ENCODE assay signal across 1 cellular context in genomic region chr19:5406816-5407215, GRCh38.
TF ChIP-seq lines count a peak whose summit lies in the region.

No MANE protein-coding gene starts in this region.

TF ChIP-seq in HEK293, 187 proteins besides CTCF, POLR2A, EP300 and RAD21 (continued from another document):
- no peak for TF ChIP-seq PRDM1 (tag by site-specific recombination; IDR thresholded peaks at IDR 0.05)
- TF ChIP-seq ZBTB8A (tag by site-specific recombination; IDR thresholded peaks at IDR 0.05) = no peak
- no peak for TF ChIP-seq ZFP41 (tag by site-specific recombination; IDR thresholded peaks at IDR 0.05; ENCODE audit: borderline replicate concordance)
- peak; percentile 71; the same call in 1 of the 2 replicates for TF ChIP-seq EGR2 (tag by site-specific recombination; IDR thresholded peaks at IDR 0.05; ENCODE audit: low read depth)
- TF ChIP-seq ZFHX2 (tag by site-specific recombination; conservative IDR thresholded peaks at IDR 0.05) = peak; percentile 53
- no peak for TF ChIP-seq ZNF174 (tag by site-specific recombination; IDR thresholded peaks at IDR 0.05)
- no peak for TF ChIP-seq ZNF549 (tag by site-specific recombination; IDR thresholded peaks at IDR 0.05)
- no peak for TF ChIP-seq ZNF223 (tag by site-specific recombination; IDR thresholded peaks at IDR 0.05)
